Comparison of ENCODE assay signal across 1 cellular context in the genomic region with DNA sequence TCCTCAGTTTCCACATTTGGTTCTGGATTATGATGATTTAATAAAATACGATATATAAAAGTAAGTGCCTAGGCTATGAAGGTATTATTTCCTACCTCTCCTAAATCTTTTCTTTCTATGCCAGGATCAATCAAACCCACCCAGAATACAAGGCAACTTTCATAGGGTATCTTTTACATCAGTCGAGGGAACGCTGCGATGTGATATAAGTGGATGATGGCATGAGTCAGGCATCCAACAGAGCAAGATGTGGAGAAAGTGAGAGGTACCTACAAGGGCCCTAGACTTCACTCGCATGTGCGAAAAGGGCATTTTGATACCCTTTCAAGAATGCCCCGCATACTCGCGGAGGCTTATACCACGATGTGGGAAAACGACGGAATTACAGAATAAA.
TF ChIP-seq lines count a peak whose summit lies in the region.

No MANE protein-coding gene starts in this region.

TF ChIP-seq in HepG2, 621 proteins besides CTCF, POLR2A, EP300 and RAD21 (continued from another document):
- TF ChIP-seq, protein P1, sequence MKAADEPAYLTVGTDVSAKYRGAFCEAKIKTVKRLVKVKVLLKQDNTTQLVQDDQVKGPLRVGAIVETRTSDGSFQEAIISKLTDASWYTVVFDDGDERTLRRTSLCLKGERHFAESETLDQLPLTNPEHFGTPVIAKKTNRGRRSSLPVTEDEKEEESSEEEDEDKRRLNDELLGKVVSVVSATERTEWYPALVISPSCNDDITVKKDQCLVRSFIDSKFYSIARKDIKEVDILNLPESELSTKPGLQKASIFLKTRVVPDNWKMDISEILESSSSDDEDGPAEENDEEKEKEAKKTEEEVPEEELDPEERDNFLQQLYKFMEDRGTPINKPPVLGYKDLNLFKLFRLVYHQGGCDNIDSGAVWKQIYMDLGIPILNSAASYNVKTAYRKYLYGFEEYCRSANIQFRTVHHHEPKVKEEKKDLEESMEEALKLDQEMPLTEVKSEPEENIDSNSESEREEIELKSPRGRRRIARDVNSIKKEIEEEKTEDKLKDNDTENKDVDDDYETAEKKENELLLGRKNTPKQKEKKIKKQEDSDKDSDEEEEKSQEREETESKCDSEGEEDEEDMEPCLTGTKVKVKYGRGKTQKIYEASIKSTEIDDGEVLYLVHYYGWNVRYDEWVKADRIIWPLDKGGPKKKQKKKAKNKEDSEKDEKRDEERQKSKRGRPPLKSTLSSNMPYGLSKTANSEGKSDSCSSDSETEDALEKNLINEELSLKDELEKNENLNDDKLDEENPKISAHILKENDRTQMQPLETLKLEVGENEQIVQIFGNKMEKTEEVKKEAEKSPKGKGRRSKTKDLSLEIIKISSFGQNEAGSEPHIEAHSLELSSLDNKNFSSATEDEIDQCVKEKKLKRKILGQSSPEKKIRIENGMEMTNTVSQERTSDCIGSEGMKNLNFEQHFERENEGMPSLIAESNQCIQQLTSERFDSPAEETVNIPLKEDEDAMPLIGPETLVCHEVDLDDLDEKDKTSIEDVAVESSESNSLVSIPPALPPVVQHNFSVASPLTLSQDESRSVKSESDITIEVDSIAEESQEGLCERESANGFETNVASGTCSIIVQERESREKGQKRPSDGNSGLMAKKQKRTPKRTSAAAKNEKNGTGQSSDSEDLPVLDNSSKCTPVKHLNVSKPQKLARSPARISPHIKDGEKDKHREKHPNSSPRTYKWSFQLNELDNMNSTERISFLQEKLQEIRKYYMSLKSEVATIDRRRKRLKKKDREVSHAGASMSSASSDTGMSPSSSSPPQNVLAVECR (CRISPR knock-in tag; IDR thresholded peaks at IDR 0.05; ENCODE audit: borderline replicate concordance), result no peak
- TF ChIP-seq NPAS2 (CRISPR knock-in tag; IDR thresholded peaks at IDR 0.05; ENCODE audit: borderline replicate concordance) (no peak), KDM4B (CRISPR knock-in tag; IDR thresholded peaks at IDR 0.05) (no peak), PAWR (CRISPR knock-in tag; IDR thresholded peaks at IDR 0.05; ENCODE audit: borderline replicate concordance) (no peak), RNF2 (conservative IDR thresholded peaks at IDR 0.05; ENCODE audit: low read depth) (no peak), CENPX (CRISPR knock-in tag; IDR thresholded peaks at IDR 0.05) (no peak), ESRRA (CRISPR knock-in tag; IDR thresholded peaks at IDR 0.05; ENCODE audit: low read depth) (no peak), STAG1 (CRISPR knock-in tag; IDR thresholded peaks at IDR 0.05) (no peak), ZSCAN9 (CRISPR knock-in tag; IDR thresholded peaks at IDR 0.05; ENCODE audit: borderline replicate concordance) (no peak), IKZF1 (IDR thresholded peaks at IDR 0.05) (no peak), ZC3H4 (CRISPR knock-in tag; IDR thresholded peaks at IDR 0.05; ENCODE audit: borderline replicate concordance) (no peak), REL (CRISPR knock-in tag; conservative IDR thresholded peaks at IDR 0.05) (no peak), FOXJ3 (CRISPR knock-in tag; IDR thresholded peaks at IDR 0.05; ENCODE audit: borderline replicate concordance) (no peak), ZNF781 (CRISPR knock-in tag; IDR thresholded peaks at IDR 0.05; ENCODE audit: borderline replicate concordance, not compliant biosample characterization) (no peak), NR3C1 (CRISPR knock-in tag; IDR thresholded peaks at IDR 0.05) (no peak), HCFC1 (IDR thresholded peaks at IDR 0.05; ENCODE audit: low read depth, low read length) (no peak)
